Comparison of ENCODE assay signal across 29 cellular contexts in the genomic region with DNA sequence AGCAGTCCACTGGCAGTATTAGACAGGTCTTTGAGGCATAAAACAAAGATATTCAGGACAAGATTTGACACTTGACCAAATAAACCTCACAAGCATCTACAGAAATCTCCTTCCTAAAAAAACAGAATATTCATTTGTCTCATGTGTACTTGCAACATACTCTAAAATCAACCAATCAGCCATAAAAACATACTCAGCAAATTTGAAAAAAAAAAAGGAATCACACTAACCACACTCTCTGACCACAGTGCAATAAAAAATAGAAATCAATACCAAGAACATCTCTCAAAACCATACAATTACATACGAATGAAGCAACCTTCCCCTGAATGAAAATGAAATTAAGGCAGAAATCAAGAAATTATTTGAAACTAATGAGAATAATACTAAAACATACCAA.
"Had no signal": no experiment of that assay in that cellular context is flagged by ENCODE, and none has a peak within 500 bp of the region (broad histone marks: within the 10 kb centered on the region; RNA-seq: fewer than 3 reads in every experiment).

No MANE protein-coding gene starts in this region.

- H3K4me3 Mint-ChIP-seq: dendritic cell treated with granulocyte-macrophage colony-stimulating factor and Interleukin-4, amounts not matched to agents 40 ng/mL and 50 ng/mL, for 4 days; effector memory CD8-positive, alpha-beta T cell; endodermal cell had no signal

- H3K27me3 Mint-ChIP-seq: dendritic cell treated with granulocyte-macrophage colony-stimulating factor and Interleukin-4, amounts not matched to agents 40 ng/mL and 50 ng/mL, for 4 days; effector memory CD8-positive, alpha-beta T cell had no signal

- H3K27ac ChIP-seq: colonic mucosa, coronary artery, dorsolateral prefrontal cortex, epithelial cell of prostate, esophagus muscularis mucosa, esophagus squamous epithelium, foreskin keratinocyte, gastrocnemius medialis, gastroesophageal sphincter, heart left ventricle, heart right ventricle had no signal

- FAIRE-seq: colon, endometrium, endothelial cell of umbilical vein, frontal cortex had no signal

- H3K4me1 ChIP-seq: colonic mucosa, esophagus muscularis mucosa, esophagus squamous epithelium, foreskin keratinocyte, gastrocnemius medialis, gastroesophageal sphincter, heart left ventricle, heart right ventricle had no signal

- H3K36me3 ChIP-seq: colonic mucosa, esophagus muscularis mucosa, esophagus squamous epithelium, gastrocnemius medialis, gastroesophageal sphincter, heart left ventricle, heart right ventricle had no signal

- H3K4me3 ChIP-seq: colonic mucosa, coronary artery, dorsolateral prefrontal cortex, esophagus muscularis mucosa, esophagus squamous epithelium, gastrocnemius medialis, gastroesophageal sphincter, heart left ventricle, heart right ventricle had no signal

- H3K27ac Mint-ChIP-seq: dendritic cell treated with granulocyte-macrophage colony-stimulating factor and Interleukin-4, amounts not matched to agents 40 ng/mL and 50 ng/mL, for 4 days; effector memory CD8-positive, alpha-beta T cell; endodermal cell had no signal

- H3K9me3 ChIP-seq: colonic mucosa, esophagus muscularis mucosa, esophagus squamous epithelium, gastrocnemius medialis, gastroesophageal sphincter had no signal

- ATAC-seq: effector memory CD8-positive, alpha-beta T cell; esophagus mucosa; foreskin keratinocyte; gastrocnemius medialis; gastroesophageal sphincter; heart left ventricle; heart right ventricle had no signal

- H3K4me1 Mint-ChIP-seq: endodermal cell had no signal

- DNase-seq: colonic mucosa; cortex of kidney; dermis blood vessel endothelial cell; dorsolateral prefrontal cortex; effector CD4-positive, alpha-beta T cell; effector CD8-positive, alpha-beta T cell; effector memory CD4-positive, alpha-beta T cell; effector memory CD8-positive, alpha-beta T cell; endodermal cell; erythroblast; esophagus squamous epithelium; foreskin fibroblast; foreskin keratinocyte; foreskin melanocyte; gastrocnemius medialis; glutamatergic neuron; head of caudate nucleus; heart left ventricle; heart right ventricle had no signal

- H3K27me3 ChIP-seq: colonic mucosa, esophagus muscularis mucosa, esophagus squamous epithelium, foreskin keratinocyte, gastrocnemius medialis, gastroesophageal sphincter, heart left ventricle, heart right ventricle had no signal
